ENCODE assay signal across 8 cellular contexts in the genomic region with DNA sequence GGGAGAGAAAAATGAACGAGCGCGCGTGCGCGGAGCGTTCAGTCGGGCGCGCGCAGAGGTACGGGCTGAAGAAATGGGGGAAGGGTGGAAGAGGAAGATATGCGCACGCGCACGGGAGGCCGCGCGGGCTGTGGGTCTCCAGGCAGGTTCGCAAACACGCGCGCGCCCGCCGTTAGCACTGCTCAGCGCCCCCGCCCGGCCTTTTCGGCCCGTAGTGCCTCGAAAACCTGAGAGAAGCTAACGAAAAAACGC. TPM values are rescaled to one million over a fixed set of nuclear protein-coding genes. Genes with fewer than 3 reads are reported as not detected.
DNase-seq lines count a peak whose midpoint lies in the region; ATAC-seq, FAIRE-seq and TF ChIP-seq lines count a peak whose summit lies in the region.

No MANE protein-coding gene starts in this region.

- H3K9ac ChIP-seq in astrocyte (ENCODE audit: low read length): peak overlapping the region; percentile 99

- H3K79me2 ChIP-seq in astrocyte (ENCODE audit: insufficient read depth, low read length): peaks cover 54% of the 10 kb centered on the region

- no peak for FAIRE-seq in astrocyte (lab: Jason Lieb, UNC)

- H3K9me3 ChIP-seq in astrocyte (ENCODE audit: insufficient read depth, low read depth, low read length): no peaks in the 10 kb centered on the region
- H3K9me3 ChIP-seq in vagina: no peaks in the 10 kb centered on the region

- H3K4me1 ChIP-seq in astrocyte (ENCODE audit: insufficient read depth, low read length) (peaks cover 27% of the 10 kb centered on the region), vagina (peaks cover 59% of the 10 kb centered on the region)

- TF ChIP-seq CTCF in GM12873 (IDR thresholded peaks at IDR 0.05; ENCODE audit: insufficient read depth, low read depth, low read length, missing control alignments): peak; percentile 36
- TF ChIP-seq CTCF in astrocyte (IDR thresholded peaks at IDR 0.05; ENCODE audit: insufficient read depth, low read depth, low read length): no peak
- no peak for TF ChIP-seq CTCF in vagina (IDR thresholded peaks at IDR 0.05)

- H3K4me3 Mint-ChIP-seq in astrocyte (ENCODE audit: unreplicated experiment): peak overlapping the region; percentile 97

- H3K9me3 Mint-ChIP-seq in astrocyte (ENCODE audit: unreplicated experiment): no peaks in the 10 kb centered on the region

- peaks cover 20% of the 10 kb centered on the region for H3K4me1 Mint-ChIP-seq in astrocyte (ENCODE audit: low read depth, unreplicated experiment)

- no peak for TF ChIP-seq POLR2A in vagina (IDR thresholded peaks at IDR 0.05)

- H3K27ac Mint-ChIP-seq in astrocyte (ENCODE audit: unreplicated experiment): peak overlapping the region; percentile 100

- H2AFZ ChIP-seq in astrocyte (ENCODE audit: low read depth, low read length): peak overlapping the region; percentile 42

- H3K4me3 ChIP-seq in astrocyte (ENCODE audit: insufficient read depth, low read depth, low read length): peak overlapping the region; percentile 97
- H3K4me3 ChIP-seq in vagina: peak overlapping the region; percentile 93 to 94

- peak; percentile 69 to 73 for DNase-seq in NCI-H187 (lab: John Stamatoyannopoulos, UW)
- DNase-seq in T-helper 22 cell (ENCODE audit: low read depth): peak; percentile 86
- peak; percentile 64 for DNase-seq in astrocyte (ENCODE audit: low read depth)
- peak; percentile 82 for DNase-seq in hepatic stellate cell (ENCODE audit: low spot score)
- peak; percentile 63 for DNase-seq in renal cortical epithelial cell (ENCODE audit: low read depth)
- peak in 1 of 2 donors; percentile 92 for DNase-seq in vagina (ENCODE audit: extremely low spot score in 2 of 2)

- intact Hi-C loops in vagina (cut with DNase I): loop anchor here (5.0 kb wide), 1 partner anchor 792 kb away; the partner anchor contains the start of gene AHI1

- no peaks in the 10 kb centered on the region for H3K36me3 Mint-ChIP-seq in astrocyte (ENCODE audit: low read depth, unreplicated experiment)

- H3K27me3 Mint-ChIP-seq in astrocyte (ENCODE audit: low read depth, unreplicated experiment): no peaks in the 10 kb centered on the region

- peaks cover 49% of the 10 kb centered on the region for H4K20me1 ChIP-seq in astrocyte (ENCODE audit: insufficient read depth, low read length)

- H3K27me3 ChIP-seq in astrocyte (ENCODE audit: insufficient read depth, low read length) (no peaks in the 10 kb centered on the region), vagina (no peaks in the 10 kb centered on the region)

- peak overlapping the region; percentile 84 for H3K4me2 ChIP-seq in astrocyte (ENCODE audit: low read length)

- H3K27ac ChIP-seq in astrocyte (ENCODE audit: low read depth, low read length) (peak overlapping the region; percentile 100), vagina (peak overlapping the region; percentile 100)

- peak; percentile 37 for ATAC-seq in HG02884 (IDR thresholded peaks at IDR 0.05; ENCODE audit: unreplicated experiment)

- H3K36me3 ChIP-seq in astrocyte (ENCODE audit: insufficient read depth, low read length) (no peaks in the 10 kb centered on the region), vagina (no peaks in the 10 kb centered on the region)

RNA-seq across cellular contexts. Expression of gene BCLAF1, which starts 0.4 kb away (rescaled TPM):
- total RNA-seq in astrocyte (152 and 154 TPM in 2 replicates), renal cortical epithelial cell (83.2 and 135 TPM in 2 replicates), vagina (97.0 TPM)

RNA-seq across cellular contexts. Expression of gene MTFR2, which starts 39.1 kb away (rescaled TPM):
- total RNA-seq in astrocyte (1.3 and 1.8 TPM in 2 replicates), renal cortical epithelial cell (1.2 and 2.6 TPM in 2 replicates), vagina (1.2 TPM)
